ENCODE assay signal across 17 cellular contexts in genomic region chr20:43837856-43838702, GRCh38.
DNase-seq lines count a peak whose midpoint lies in the region; ATAC-seq, FAIRE-seq and TF ChIP-seq lines count a peak whose summit lies in the region.
"Had no signal": no experiment of that assay in that cellular context is flagged by ENCODE, and none has a peak within 500 bp of the region (broad histone marks: within the 10 kb centered on the region; RNA-seq: fewer than 3 reads in every experiment).

No MANE protein-coding gene starts in this region.

- peaks cover 13% of the 10 kb centered on the region for H3K27me3 Mint-ChIP-seq in activated CD8-positive, alpha-beta T cell treated with anti-CD3 and anti-CD28 coated beads, Interleukin-2, amount 10 ng/mL, durations not matched to agents 7 days and 5 days (ENCODE audit: low read depth)
- H3K27me3 Mint-ChIP-seq in activated CD8-positive, alpha-beta T cell treated with anti-CD3 and anti-CD28 coated beads for 36 hours: peaks cover 27% of the 10 kb centered on the region
- H3K27me3 Mint-ChIP-seq in activated CD4-positive, alpha-beta memory T cell treated with anti-CD3 and anti-CD28 coated beads, Interleukin-2, amount 10 ng/mL, durations not matched to agents 7 days and 5 days: peaks cover 18% of the 10 kb centered on the region

- POLR2A ChIA-PET in activated CD8-positive, alpha-beta T cell treated with anti-CD3 and anti-CD28 coated beads, Interleukin-2, amount 10 ng/mL, durations not matched to agents 7 days and 5 days (lab: Charles Lee): interaction anchor here (1.6 to 2.9 kb wide), 2 partner anchors 10 to 87 kb away, joined by 4 to 25 read pairs; no protein-coding TSS in a partner anchor
- POLR2A ChIA-PET in activated CD8-positive, alpha-beta T cell treated with anti-CD3 and anti-CD28 coated beads for 36 hours (lab: Charles Lee): no interaction called here
- POLR2A ChIA-PET in H1 (lab: Charles Lee; ENCODE audit: partially characterized antibody): no interaction called here
- POLR2A ChIA-PET in activated CD4-positive, alpha-beta memory T cell treated with anti-CD3 and anti-CD28 coated beads, Interleukin-2, amount 10 ng/mL, durations not matched to agents 7 days and 5 days (lab: Charles Lee): interaction anchor here (3.2 kb wide), 1 partner anchor 87 kb away, joined by 26 read pairs; no protein-coding TSS in a partner anchor

- H4K8ac ChIP-seq in H1 (ENCODE audit: extremely low read depth, insufficient read depth, low read length) (peak overlapping the region; percentile 40; the same call in 1 of the 2 replicates), neuronal stem cell (ENCODE audit: low read depth, low read length) (no peak overlapping the region)

- no peak overlapping the region for H3K4me3 Mint-ChIP-seq in activated CD8-positive, alpha-beta T cell treated with anti-CD3 and anti-CD28 coated beads, Interleukin-2, amount 10 ng/mL, durations not matched to agents 7 days and 5 days
- H3K4me3 Mint-ChIP-seq in activated CD8-positive, alpha-beta T cell treated with anti-CD3 and anti-CD28 coated beads for 36 hours: no peak overlapping the region
- no peak overlapping the region for H3K4me3 Mint-ChIP-seq in activated CD4-positive, alpha-beta memory T cell treated with anti-CD3 and anti-CD28 coated beads, Interleukin-2, amount 10 ng/mL, durations not matched to agents 7 days and 5 days
- H3K4me3 Mint-ChIP-seq: CD8-positive, alpha-beta T cell; GM23338 had no signal

- CTCF ChIA-PET in activated CD8-positive, alpha-beta T cell treated with anti-CD3 and anti-CD28 coated beads, Interleukin-2, amount 10 ng/mL, durations not matched to agents 7 days and 5 days (lab: Charles Lee): interaction anchor here (2.8 kb wide), 1 partner anchor 87 kb away, joined by 52 read pairs; no protein-coding TSS in a partner anchor
- CTCF ChIA-PET in activated CD8-positive, alpha-beta T cell treated with anti-CD3 and anti-CD28 coated beads for 36 hours (lab: Charles Lee): interaction anchor here (1.2 kb wide), 1 partner anchor 88 kb away, joined by 4 read pairs; no protein-coding TSS in a partner anchor
- CTCF ChIA-PET in H1 (lab: Charles Lee; ENCODE audit: partially characterized antibody): interaction anchor here (1.2 kb wide), 1 partner anchor 61 kb away, joined by 3 read pairs; no protein-coding TSS in a partner anchor
- CTCF ChIA-PET in activated CD4-positive, alpha-beta memory T cell treated with anti-CD3 and anti-CD28 coated beads, Interleukin-2, amount 10 ng/mL, durations not matched to agents 7 days and 5 days (lab: Charles Lee): interaction anchor here (7.9 kb wide), 1 partner anchor 88 kb away, joined by 56 read pairs; no protein-coding TSS in a partner anchor

- peaks cover 41% of the 10 kb centered on the region for H3K4me1 Mint-ChIP-seq in activated CD8-positive, alpha-beta T cell treated with anti-CD3 and anti-CD28 coated beads, Interleukin-2, amount 10 ng/mL, durations not matched to agents 7 days and 5 days (ENCODE audit: low read depth)
- peaks cover 34% of the 10 kb centered on the region for H3K4me1 Mint-ChIP-seq in activated CD8-positive, alpha-beta T cell treated with anti-CD3 and anti-CD28 coated beads for 36 hours (ENCODE audit: low read depth)
- peaks cover 40% of the 10 kb centered on the region for H3K4me1 Mint-ChIP-seq in activated CD4-positive, alpha-beta memory T cell treated with anti-CD3 and anti-CD28 coated beads, Interleukin-2, amount 10 ng/mL, durations not matched to agents 7 days and 5 days

- H2BK20ac ChIP-seq in H1 (ENCODE audit: low read length): no peak overlapping the region

- intact Hi-C loops in activated CD8-positive, alpha-beta T cell treated with anti-CD3 and anti-CD28 coated beads for 36 hours (cut with micrococcal nuclease): no loop called here

- TF ChIP-seq EP300 in H1 (IDR thresholded peaks at IDR 0.05; ENCODE audit: borderline replicate concordance in 1 of 2, low read depth in 2 of 2, low read length in 2 of 2): no peak

- peak; percentile 59 for FAIRE-seq in GM12891 (lab: Jason Lieb, UNC)
- no peak for FAIRE-seq in H1 (lab: Jason Lieb, UNC)
- FAIRE-seq: D721Med had no signal

- H2AK5ac ChIP-seq in H1 (ENCODE audit: low read depth, low read length) (no peak overlapping the region), neuronal stem cell (ENCODE audit: low read depth, low read length) (peak overlapping the region; percentile 13)

- TF ChIP-seq POLR2A in GM12891 (IDR thresholded peaks at IDR 0.05; ENCODE audit: low read depth, low read length) (no peak), H1 (IDR thresholded peaks at IDR 0.05; ENCODE audit: control extremely low read depth in 1 of 2, low read depth in 2 of 2, low read length in 2 of 2) (no peak)

- H4K91ac ChIP-seq in H1 (replicated peaks; ENCODE audit: insufficient read length, low read length) (no peak overlapping the region), neuronal stem cell (ENCODE audit: low read depth, low read length, poor library complexity) (no peak overlapping the region)

- peak overlapping the region; percentile 66 for H3K27ac Mint-ChIP-seq in activated CD8-positive, alpha-beta T cell treated with anti-CD3 and anti-CD28 coated beads, Interleukin-2, amount 10 ng/mL, durations not matched to agents 7 days and 5 days
- no peak overlapping the region for H3K27ac Mint-ChIP-seq in activated CD8-positive, alpha-beta T cell treated with anti-CD3 and anti-CD28 coated beads for 36 hours
- no peak overlapping the region for H3K27ac Mint-ChIP-seq in activated CD4-positive, alpha-beta memory T cell treated with anti-CD3 and anti-CD28 coated beads, Interleukin-2, amount 10 ng/mL, durations not matched to agents 7 days and 5 days
- H3K27ac Mint-ChIP-seq: CD8-positive, alpha-beta T cell; GM23338 had no signal

- WGBS in H1 (ENCODE audit: extremely low coverage in 1 of 2, insufficient coverage in 1 of 2, insufficient read length in 1 of 2, insufficient replicate concordance in 2 of 2, low coverage in 1 of 2, low lambda C conversion rate in 2 of 2, missing lambda C conversion rate in 1 of 2), 2 experiments: 90% methylated on average over 14 of the region's 14 CpGs; no CpG with 5 or more reads in 1 of the 2 experiments
- WGBS in neuronal stem cell (ENCODE audit: extremely low coverage in 2 of 2, insufficient read length in 2 of 2, insufficient replicate concordance in 1 of 2), 2 donors: no CpG with 5 or more reads among the region's 14 CpGs

- H3K79me1 ChIP-seq in H1 (ENCODE audit: low read depth, low read length) (no peaks in the 10 kb centered on the region), neuronal stem cell (ENCODE audit: low read depth, low read length) (no peaks in the 10 kb centered on the region)

- no peak overlapping the region for H3K4ac ChIP-seq in H1 (replicated peaks; ENCODE audit: insufficient read length, low read depth, low read length)
- H3K4ac ChIP-seq in neuronal stem cell (ENCODE audit: low read length): no peak overlapping the region

- H3K9me3 ChIP-seq in H1 (ENCODE audit: insufficient read depth in 2 of 2, low read depth in 1 of 2, low read length in 1 of 2) (no peaks in the 10 kb centered on the region), neuronal stem cell (replicated peaks in 1 of 2; ENCODE audit: control insufficient read depth in 2 of 2, insufficient read depth in 1 of 2, low read depth in 1 of 2, low read length in 2 of 2) (no peaks in the 10 kb centered on the region)

- H3K36me3 Mint-ChIP-seq in activated CD8-positive, alpha-beta T cell treated with anti-CD3 and anti-CD28 coated beads, Interleukin-2, amount 10 ng/mL, durations not matched to agents 7 days and 5 days (ENCODE audit: low read depth): no peaks in the 10 kb centered on the region
- H3K36me3 Mint-ChIP-seq in activated CD8-positive, alpha-beta T cell treated with anti-CD3 and anti-CD28 coated beads for 36 hours (ENCODE audit: low read depth): no peaks in the 10 kb centered on the region
- H3K36me3 Mint-ChIP-seq in activated CD4-positive, alpha-beta memory T cell treated with anti-CD3 and anti-CD28 coated beads, Interleukin-2, amount 10 ng/mL, durations not matched to agents 7 days and 5 days (ENCODE audit: low read depth): no peaks in the 10 kb centered on the region
- H3K36me3 Mint-ChIP-seq: CD8-positive, alpha-beta T cell had no signal

- H4K5ac ChIP-seq in H1 (ENCODE audit: insufficient read length, low read depth, low read length): no peak overlapping the region

- H3K23me2 ChIP-seq in H1 (ENCODE audit: low read depth, low read length): 0 out of 2 replicates have a peak, but pooled peaks cover 2% of the 10 kb centered on the region

- 0 out of 2 replicates have a peak overlapping the region, but pooled peaks have one; percentile 29 for H2BK15ac ChIP-seq in H1 (ENCODE audit: low read length)
- H2BK15ac ChIP-seq in neuronal stem cell (ENCODE audit: low read length): no peak overlapping the region

- no peak overlapping the region for H3K18ac ChIP-seq in H1 (ENCODE audit: extremely low read depth, low read length)
- H3K18ac ChIP-seq in neuronal stem cell (ENCODE audit: low read length): peak overlapping the region; percentile 50

- H3K36me3 ChIP-seq in H1 (ENCODE audit: control insufficient read depth in 2 of 4, insufficient read depth in 4 of 4, low read length in 3 of 4) (no peaks in the 10 kb centered on the region), neuronal stem cell (replicated peaks in 1 of 2; ENCODE audit: control insufficient read depth in 2 of 2, insufficient read depth in 2 of 2, low read length in 2 of 2) (no peaks in the 10 kb centered on the region)

- no peak for TF ChIP-seq RAD21 in H1 (IDR thresholded peaks at IDR 0.05 in 1 of 2, conservative IDR thresholded peaks at IDR 0.05 in 1 of 2; ENCODE audit: low read depth in 2 of 2, low read length in 2 of 2)

- H2BK5ac ChIP-seq in H1 (ENCODE audit: low read depth, low read length): no peak overlapping the region
- no peak overlapping the region for H2BK5ac ChIP-seq in neuronal stem cell (ENCODE audit: low read length)

- H3K27ac ChIP-seq in H1 (ENCODE audit: low read depth, low read length) (no peak overlapping the region), neuronal stem cell (replicated peaks; ENCODE audit: low read length) (no peak overlapping the region)

- no peaks in the 10 kb centered on the region for H3K79me2 ChIP-seq in H1 (ENCODE audit: control insufficient read depth in 1 of 2, insufficient read depth in 2 of 2, low read length in 2 of 2)

- no peaks in the 10 kb centered on the region for H4K20me1 ChIP-seq in H1 (replicated peaks in 1 of 2; ENCODE audit: control insufficient read depth in 1 of 2, insufficient read depth in 2 of 2, low read length in 2 of 2)

- no peak overlapping the region for H3K56ac ChIP-seq in H1 (replicated peaks; ENCODE audit: insufficient read length, low read depth, low read length)

- DNase-seq in activated CD8-positive, alpha-beta T cell treated with anti-CD3 and anti-CD28 coated beads, Interleukin-2, amount 10 ng/mL, durations not matched to agents 7 days and 5 days: no peak
- no peak for DNase-seq in activated CD8-positive, alpha-beta T cell treated with anti-CD3 and anti-CD28 coated beads for 36 hours
- no peak for DNase-seq in GM12891 (ENCODE audit: insufficient read length, low spot score)
- peak in 1 of 2 experiments; percentile 26 for DNase-seq in H1 (ENCODE audit: low read depth in 1 of 2, low spot score in 2 of 2)
- no peak for DNase-seq in neuronal stem cell (ENCODE audit: low spot score)
- DNase-seq in activated CD4-positive, alpha-beta memory T cell treated with anti-CD3 and anti-CD28 coated beads, Interleukin-2, amount 10 ng/mL, durations not matched to agents 7 days and 5 days: no peak
- no peak for DNase-seq in NCI-H1694 (lab: John Stamatoyannopoulos, UW)
- DNase-seq: CD8-positive, alpha-beta T cell; DMS79 treated with DMSO at 0.1 percent for 48 hours; KG1; NCI-H1417 treated with DMSO at 0.1 percent for 48 hours; NCI-H2029 treated with DMSO at 0.1 percent for 48 hours; NCI-H748 treated with DMSO at 0.1 percent for 48 hours; OCI-M1 had no signal

- TF ChIP-seq CTCF in activated CD8-positive, alpha-beta T cell treated with anti-CD3 and anti-CD28 coated beads for 36 hours (IDR thresholded peaks at IDR 0.05): no peak
- TF ChIP-seq CTCF in H1 (IDR thresholded peaks at IDR 0.05; ENCODE audit: control extremely low read depth in 1 of 3, insufficient read depth in 1 of 3, low read depth in 1 of 3, low read length in 3 of 3): no peak

- H3K4me3 ChIP-seq in H1 (ENCODE audit: extremely low read depth in 1 of 4, insufficient read depth in 2 of 4, low read depth in 3 of 4, low read length in 4 of 4): no peak overlapping the region
- H3K4me3 ChIP-seq in neuronal stem cell (ENCODE audit: low read length in 2 of 2): no peak overlapping the region
- H3K4me3 ChIP-seq: GM23338 had no signal

- no peak overlapping the region for H2BK12ac ChIP-seq in H1 (ENCODE audit: low read depth, low read length)
- peak overlapping the region; percentile 50 for H2BK12ac ChIP-seq in neuronal stem cell (ENCODE audit: low read length)

- H2BK120ac ChIP-seq in H1 (replicated peaks; ENCODE audit: low read depth, low read length) (no peak overlapping the region), neuronal stem cell (ENCODE audit: low read depth, low read length) (no peak overlapping the region)

- no peak overlapping the region for H2AFZ ChIP-seq in H1 (ENCODE audit: low read length)
- H2AFZ ChIP-seq in neuronal stem cell (ENCODE audit: low read length): no peak overlapping the region
- H2AFZ ChIP-seq: GM23338 had no signal

- no peaks in the 10 kb centered on the region for H3K9me3 Mint-ChIP-seq in activated CD8-positive, alpha-beta T cell treated with anti-CD3 and anti-CD28 coated beads, Interleukin-2, amount 10 ng/mL, durations not matched to agents 7 days and 5 days (ENCODE audit: insufficient read depth)
- no peaks in the 10 kb centered on the region for H3K9me3 Mint-ChIP-seq in activated CD8-positive, alpha-beta T cell treated with anti-CD3 and anti-CD28 coated beads for 36 hours
- H3K9me3 Mint-ChIP-seq in activated CD4-positive, alpha-beta memory T cell treated with anti-CD3 and anti-CD28 coated beads, Interleukin-2, amount 10 ng/mL, durations not matched to agents 7 days and 5 days: no peaks in the 10 kb centered on the region
- H3K9me3 Mint-ChIP-seq: CD8-positive, alpha-beta T cell; GM23338 had no signal

- no peak overlapping the region for H3K23ac ChIP-seq in H1 (ENCODE audit: insufficient read length)
- no peak overlapping the region for H3K23ac ChIP-seq in neuronal stem cell (ENCODE audit: low read depth, low read length, poor library complexity)

- no peak for ATAC-seq in activated CD8-positive, alpha-beta T cell treated with anti-CD3 and anti-CD28 coated beads, Interleukin-2, amount 10 ng/mL, durations not matched to agents 7 days and 5 days
- ATAC-seq in activated CD8-positive, alpha-beta T cell treated with anti-CD3 and anti-CD28 coated beads for 36 hours: no peak
- ATAC-seq in GM19395 (IDR thresholded peaks at IDR 0.05; ENCODE audit: unreplicated experiment): no peak
- ATAC-seq: GM23338 had no signal

- H3K4me1 ChIP-seq in H1 (replicated peaks in 1 of 4; ENCODE audit: control insufficient read depth in 3 of 4, insufficient read depth in 4 of 4, low read length in 3 of 4) (peaks cover 0 to 6% (median 1%) of the 10 kb centered on the region in 4 experiments; a peak in 3 of 7 replicates), neuronal stem cell (ENCODE audit: control insufficient read depth in 2 of 2, insufficient read depth in 1 of 2, low read depth in 1 of 2, low read length in 2 of 2) (peaks cover 0 to 7% of the 10 kb centered on the region in 2 donors)

- H3K9ac ChIP-seq in H1 (replicated peaks in 1 of 4; ENCODE audit: extremely low read depth in 1 of 4, low read depth in 3 of 4, low read length in 3 of 4) (no peak overlapping the region), neuronal stem cell (ENCODE audit: low read depth, low read length, poor library complexity) (no peak overlapping the region)

- H3K27me3 ChIP-seq in H1 (replicated peaks in 1 of 4; ENCODE audit: control insufficient read depth in 3 of 4, extremely low read depth in 1 of 4, insufficient read depth in 3 of 4, low read length in 3 of 4) (no peaks in the 10 kb centered on the region), neuronal stem cell (ENCODE audit: control insufficient read depth in 3 of 3, insufficient read depth in 3 of 3, low read depth in 1 of 3, low read length in 3 of 3) (no peaks in the 10 kb centered on the region)

- H3K14ac ChIP-seq in H1 (ENCODE audit: insufficient read length) (no peak overlapping the region), neuronal stem cell (ENCODE audit: low read length) (no peak overlapping the region)

- H3K4me2 ChIP-seq in H1 (ENCODE audit: insufficient read depth in 1 of 2, low read depth in 2 of 2, low read length in 2 of 2) (no peak overlapping the region), neuronal stem cell (ENCODE audit: insufficient read depth, low read length, poor library complexity, severe bottlenecking) (no peak overlapping the region)
- H3K4me2 ChIP-seq: GM23338 had no signal

Comparison
In these comparisons a context has a peak if more than half of its experiments do, and no peak if none do; other contexts are left out.
1. POLR2A ChIA-PET loops: an anchor here in activated CD8-positive, alpha-beta T cell treated with anti-CD3 and anti-CD28 coated beads, Interleukin-2, amount 10 ng/mL, durations not matched to agents 7 days and 5 days (1.6 to 2.9 kb wide) and activated CD4-positive, alpha-beta memory T cell treated with anti-CD3 and anti-CD28 coated beads, Interleukin-2, amount 10 ng/mL, durations not matched to agents 7 days and 5 days (3.2 kb wide); none called in activated CD8-positive, alpha-beta T cell treated with anti-CD3 and anti-CD28 coated beads for 36 hours and H1.